In the genomic region with DNA sequence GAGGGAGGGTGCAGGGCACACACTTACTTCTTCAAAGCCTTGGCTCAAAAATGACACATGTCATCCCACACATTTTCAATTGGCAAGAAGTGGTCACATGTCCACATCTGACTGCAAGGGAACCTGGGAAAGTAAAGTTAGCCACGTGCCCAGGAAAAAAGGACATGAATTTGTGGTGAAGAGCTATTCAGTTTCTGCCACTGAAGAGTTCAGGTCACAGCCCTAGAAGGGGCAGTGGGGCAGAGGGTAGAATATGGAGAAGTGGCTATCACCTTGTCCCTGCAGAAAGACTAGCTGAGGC, we compare ENCODE assay signal across 1 cellular context.
TF ChIP-seq lines count a peak whose summit lies in the region.

No MANE protein-coding gene starts in this region.

TF ChIP-seq in GM12878, 131 proteins besides CTCF, POLR2A, EP300 and RAD21:
- peak; percentile 12; the same call in 1 of the 2 replicates for TF ChIP-seq USF2 (IDR thresholded peaks at IDR 0.05; ENCODE audit: borderline replicate concordance, low read depth, low read length)
- no peak for TF ChIP-seq MTA3 (IDR thresholded peaks at IDR 0.05; ENCODE audit: borderline replicate concordance, low read length)
- peak; percentile 47; the same call in 1 of the 2 replicates for TF ChIP-seq RAD51 (IDR thresholded peaks at IDR 0.05)
